In the genomic region with DNA sequence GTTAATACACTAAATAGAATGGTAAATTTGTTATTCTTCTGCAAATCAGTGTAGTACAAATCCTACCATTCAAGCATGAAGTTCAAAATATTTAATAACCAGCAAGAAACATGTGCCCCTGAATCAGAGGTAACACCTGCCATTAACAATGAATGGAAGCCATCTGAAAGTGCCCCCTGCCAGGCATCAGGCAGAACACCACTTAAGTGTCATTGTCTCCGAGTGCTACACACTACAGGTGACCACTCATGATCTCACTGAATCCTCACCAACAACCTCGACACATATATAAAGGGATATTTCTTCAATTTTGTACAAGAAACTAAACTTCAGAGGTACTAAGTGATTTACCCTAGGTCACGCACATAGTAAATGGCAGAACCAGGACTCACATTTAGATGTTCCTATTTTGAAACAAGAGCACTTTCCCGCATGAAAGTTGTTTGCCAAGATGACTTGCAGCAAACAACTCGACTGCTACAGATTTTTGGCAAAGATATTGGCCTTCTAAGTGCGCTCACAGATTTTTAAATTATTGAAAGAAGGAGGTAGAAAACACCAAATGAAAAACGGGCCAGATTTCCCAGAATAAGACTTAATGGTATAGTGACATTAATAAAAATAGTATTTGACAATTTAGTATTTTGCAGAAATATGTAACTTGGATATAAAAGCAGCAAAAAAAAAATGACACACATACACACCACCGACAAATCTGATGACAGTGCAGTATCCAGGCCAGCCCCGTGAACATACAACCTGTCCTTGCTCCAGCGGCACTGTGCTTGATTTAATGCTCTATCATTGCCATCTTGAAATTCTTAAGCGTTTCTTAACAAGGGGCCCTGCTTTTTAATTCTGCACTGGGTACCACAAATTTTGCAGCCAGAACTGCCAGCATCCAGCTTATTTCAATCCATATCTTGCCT, we compare ENCODE assay signal across 1 cellular context.
TF ChIP-seq lines count a peak whose summit lies in the region.

No MANE protein-coding gene starts in this region.

TF ChIP-seq in GM23338, 12 proteins besides CTCF, POLR2A, EP300 and RAD21 (continued from another document):
- TF ChIP-seq, protein P1, sequence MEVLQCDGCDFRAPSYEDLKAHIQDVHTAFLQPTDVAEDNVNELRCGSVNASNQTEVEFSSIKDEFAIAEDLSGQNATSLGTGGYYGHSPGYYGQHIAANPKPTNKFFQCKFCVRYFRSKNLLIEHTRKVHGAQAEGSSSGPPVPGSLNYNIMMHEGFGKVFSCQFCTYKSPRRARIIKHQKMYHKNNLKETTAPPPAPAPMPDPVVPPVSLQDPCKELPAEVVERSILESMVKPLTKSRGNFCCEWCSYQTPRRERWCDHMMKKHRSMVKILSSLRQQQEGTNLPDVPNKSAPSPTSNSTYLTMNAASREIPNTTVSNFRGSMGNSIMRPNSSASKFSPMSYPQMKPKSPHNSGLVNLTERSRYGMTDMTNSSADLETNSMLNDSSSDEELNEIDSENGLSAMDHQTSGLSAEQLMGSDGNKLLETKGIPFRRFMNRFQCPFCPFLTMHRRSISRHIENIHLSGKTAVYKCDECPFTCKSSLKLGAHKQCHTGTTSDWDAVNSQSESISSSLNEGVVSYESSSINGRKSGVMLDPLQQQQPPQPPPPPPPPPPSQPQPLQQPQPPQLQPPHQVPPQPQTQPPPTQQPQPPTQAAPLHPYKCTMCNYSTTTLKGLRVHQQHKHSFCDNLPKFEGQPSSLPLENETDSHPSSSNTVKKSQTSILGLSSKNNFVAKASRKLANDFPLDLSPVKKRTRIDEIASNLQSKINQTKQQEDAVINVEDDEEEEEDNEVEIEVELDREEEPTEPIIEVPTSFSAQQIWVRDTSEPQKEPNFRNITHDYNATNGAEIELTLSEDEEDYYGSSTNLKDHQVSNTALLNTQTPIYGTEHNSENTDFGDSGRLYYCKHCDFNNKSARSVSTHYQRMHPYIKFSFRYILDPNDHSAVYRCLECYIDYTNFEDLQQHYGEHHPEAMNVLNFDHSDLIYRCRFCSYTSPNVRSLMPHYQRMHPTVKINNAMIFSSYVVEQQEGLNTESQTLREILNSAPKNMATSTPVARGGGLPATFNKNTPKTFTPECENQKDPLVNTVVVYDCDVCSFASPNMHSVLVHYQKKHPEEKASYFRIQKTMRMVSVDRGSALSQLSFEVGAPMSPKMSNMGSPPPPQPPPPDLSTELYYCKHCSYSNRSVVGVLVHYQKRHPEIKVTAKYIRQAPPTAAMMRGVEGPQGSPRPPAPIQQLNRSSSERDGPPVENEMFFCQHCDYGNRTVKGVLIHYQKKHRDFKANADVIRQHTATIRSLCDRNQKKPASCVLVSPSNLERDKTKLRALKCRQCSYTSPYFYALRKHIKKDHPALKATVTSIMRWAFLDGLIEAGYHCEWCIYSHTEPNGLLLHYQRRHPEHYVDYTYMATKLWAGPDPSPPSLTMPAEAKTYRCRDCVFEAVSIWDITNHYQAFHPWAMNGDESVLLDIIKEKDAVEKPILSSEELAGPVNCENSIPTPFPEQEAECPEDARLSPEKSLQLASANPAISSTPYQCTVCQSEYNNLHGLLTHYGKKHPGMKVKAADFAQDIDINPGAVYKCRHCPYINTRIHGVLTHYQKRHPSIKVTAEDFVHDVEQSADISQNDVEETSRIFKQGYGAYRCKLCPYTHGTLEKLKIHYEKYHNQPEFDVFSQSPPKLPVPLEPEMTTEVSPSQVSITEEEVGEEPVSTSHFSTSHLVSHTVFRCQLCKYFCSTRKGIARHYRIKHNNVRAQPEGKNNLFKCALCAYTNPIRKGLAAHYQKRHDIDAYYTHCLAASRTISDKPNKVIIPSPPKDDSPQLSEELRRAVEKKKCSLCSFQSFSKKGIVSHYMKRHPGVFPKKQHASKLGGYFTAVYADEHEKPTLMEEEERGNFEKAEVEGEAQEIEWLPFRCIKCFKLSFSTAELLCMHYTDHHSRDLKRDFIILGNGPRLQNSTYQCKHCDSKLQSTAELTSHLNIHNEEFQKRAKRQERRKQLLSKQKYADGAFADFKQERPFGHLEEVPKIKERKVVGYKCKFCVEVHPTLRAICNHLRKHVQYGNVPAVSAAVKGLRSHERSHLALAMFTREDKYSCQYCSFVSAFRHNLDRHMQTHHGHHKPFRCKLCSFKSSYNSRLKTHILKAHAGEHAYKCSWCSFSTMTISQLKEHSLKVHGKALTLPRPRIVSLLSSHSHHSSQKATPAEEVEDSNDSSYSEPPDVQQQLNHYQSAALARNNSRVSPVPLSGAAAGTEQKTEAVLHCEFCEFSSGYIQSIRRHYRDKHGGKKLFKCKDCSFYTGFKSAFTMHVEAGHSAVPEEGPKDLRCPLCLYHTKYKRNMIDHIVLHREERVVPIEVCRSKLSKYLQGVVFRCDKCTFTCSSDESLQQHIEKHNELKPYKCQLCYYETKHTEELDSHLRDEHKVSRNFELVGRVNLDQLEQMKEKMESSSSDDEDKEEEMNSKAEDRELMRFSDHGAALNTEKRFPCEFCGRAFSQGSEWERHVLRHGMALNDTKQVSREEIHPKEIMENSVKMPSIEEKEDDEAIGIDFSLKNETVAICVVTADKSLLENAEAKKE (CRISPR knock-in tag; IDR thresholded peaks at IDR 0.05): no peak
- no peak for TF ChIP-seq NANOG (IDR thresholded peaks at IDR 0.05; ENCODE audit: borderline replicate concordance)
- TF ChIP-seq JUNB (IDR thresholded peaks at IDR 0.05; ENCODE audit: unreplicated experiment): no peak
- TF ChIP-seq POLR2AphosphoS5 (IDR thresholded peaks at IDR 0.05; ENCODE audit: low read depth): no peak
